ENCODE assay signal across 12 cellular contexts in the genomic region with DNA sequence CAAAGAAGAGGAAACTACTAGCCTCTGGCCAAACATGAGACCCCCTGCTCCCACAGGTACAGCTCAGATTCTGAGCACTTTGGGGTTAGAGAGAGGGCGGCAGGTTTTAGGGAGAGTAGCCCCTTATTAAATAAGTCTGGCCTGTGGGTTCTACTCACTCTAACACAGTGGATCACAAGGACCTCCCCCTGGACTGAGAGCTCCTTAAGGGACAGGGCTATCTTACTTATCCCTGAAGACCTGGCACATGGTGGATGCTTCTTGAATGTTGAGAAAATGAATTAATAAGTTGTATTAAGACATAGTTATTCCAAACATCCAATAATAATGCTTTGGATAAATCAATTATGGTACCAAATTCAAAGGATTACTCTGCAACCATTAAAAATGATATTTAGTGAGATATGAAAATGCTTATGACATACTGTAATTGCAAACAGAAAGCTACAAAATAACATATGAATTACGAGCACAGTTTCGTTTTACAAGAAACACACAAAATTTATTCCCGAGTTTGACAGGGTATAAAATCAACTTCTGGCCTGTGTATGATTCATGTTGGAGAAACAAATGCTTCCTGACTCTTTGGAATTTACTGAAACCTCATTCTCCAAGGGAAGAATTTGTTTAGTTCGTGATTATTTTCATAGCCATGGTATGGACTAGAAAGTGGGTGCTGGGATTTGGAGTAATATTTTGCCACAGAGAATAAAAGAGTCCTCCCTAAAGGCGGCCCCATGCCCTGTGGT. TPM values are rescaled to one million over a fixed set of nuclear protein-coding genes. Genes with fewer than 3 reads are reported as not detected.
DNase-seq lines count a peak whose midpoint lies in the region; ATAC-seq, FAIRE-seq and TF ChIP-seq lines count a peak whose summit lies in the region.
"Had no signal": no experiment of that assay in that cellular context is flagged by ENCODE, and none has a peak within 500 bp of the region (broad histone marks: within the 10 kb centered on the region; RNA-seq: fewer than 3 reads in every experiment).

No MANE protein-coding gene starts in this region.

- no peaks in the 10 kb centered on the region for H3K27me3 ChIP-seq in body of pancreas
- H3K27me3 ChIP-seq in suprapubic skin, result no peaks in the 10 kb centered on the region
- no peaks in the 10 kb centered on the region for H3K27me3 ChIP-seq in prostate gland (replicated peaks; ENCODE audit: insufficient read depth)

- no peak overlapping the region for H3K4me3 ChIP-seq in body of pancreas
- H3K4me3 ChIP-seq in suprapubic skin, result no peak overlapping the region
- no peak overlapping the region for H3K4me3 ChIP-seq in prostate gland

- no peak for DNase-seq in H54 (ENCODE audit: insufficient read length, low spot score)
- DNase-seq in body of pancreas, result no peak
- peak; percentile 33 for DNase-seq in kidney tubule cell (ENCODE audit: low spot score)
- DNase-seq in suprapubic skin (ENCODE audit: low spot score in 2 of 2), result no peak
- no peak for DNase-seq in prostate gland (ENCODE audit: low spot score)
- no peak for DNase-seq in anterior cingulate cortex (lab: John Stamatoyannopoulos, UW)
- DNase-seq in SKM-1 treated with dmso at 0.1 percent for 144 hours (lab: John Stamatoyannopoulos, UW; ENCODE audit: unreplicated experiment), result no peak
- no peak for DNase-seq in activated CD4-positive, alpha-beta T cell treated with anti-CD3 and anti-CD28 coated beads for 4 hours
- DNase-seq: activated CD4-positive, CD25-positive, alpha-beta regulatory T cell; SHP77 had no signal

- peak overlapping the region in 3 of 4 donors; percentile 66 to 77 (median 69) for H3K27ac ChIP-seq in body of pancreas
- H3K27ac ChIP-seq in suprapubic skin, result peak overlapping the region; percentile 75
- peak overlapping the region in 1 of 2 donors; percentile 44 for H3K27ac ChIP-seq in prostate gland

- ATAC-seq in body of pancreas, result no peak

- 64% methylated on average over 5 to 6 of the region's 6 CpGs for WGBS in body of pancreas, 2 donors
- 55% methylated on average over 6 of the region's 6 CpGs for WGBS in suprapubic skin
- 37% methylated on average over 6 of the region's 6 CpGs for WGBS in prostate gland

- H3K4me1 ChIP-seq in body of pancreas (peaks cover 4% of the 10 kb centered on the region), suprapubic skin (peaks cover 11% of the 10 kb centered on the region), prostate gland (replicated peaks) (no peaks in the 10 kb centered on the region)

- no peak for TF ChIP-seq POLR2A in H54 (IDR thresholded peaks at IDR 0.05; ENCODE audit: low read depth, low read length)
- TF ChIP-seq POLR2A in body of pancreas (IDR thresholded peaks at IDR 0.05), result no peak
- no peak for TF ChIP-seq POLR2A in suprapubic skin (IDR thresholded peaks at IDR 0.05)
- TF ChIP-seq POLR2A in prostate gland (IDR thresholded peaks at IDR 0.05), result no peak

- TF ChIP-seq CTCF in body of pancreas (IDR thresholded peaks at IDR 0.05) (no peak), suprapubic skin (IDR thresholded peaks at IDR 0.05) (no peak), prostate gland (IDR thresholded peaks at IDR 0.05) (no peak)

- no peak for TF ChIP-seq EP300 in suprapubic skin (IDR thresholded peaks at IDR 0.05)

- intact Hi-C loops in body of pancreas (cut with DNase I), result no loop called here
- intact Hi-C loops in prostate gland (cut with DNase I), result no loop called here

- FAIRE-seq in H54 (lab: Jason Lieb, UNC), result peak; percentile 86
- FAIRE-seq: colon, GM12892 had no signal

- H3K36me3 ChIP-seq in body of pancreas (replicated peaks in 1 of 2; ENCODE audit: insufficient read depth in 1 of 2, low read depth in 2 of 2), result no peaks in the 10 kb centered on the region
- H3K36me3 ChIP-seq in suprapubic skin, result no peaks in the 10 kb centered on the region
- no peaks in the 10 kb centered on the region for H3K36me3 ChIP-seq in prostate gland

- H3K9me3 ChIP-seq in body of pancreas, result no peaks in the 10 kb centered on the region
- H3K9me3 ChIP-seq in suprapubic skin, result no peaks in the 10 kb centered on the region
- H3K9me3 ChIP-seq in prostate gland, result no peaks in the 10 kb centered on the region

RNA-seq across cellular contexts. Expression of gene BDKRB2, which starts 59.3 kb away (rescaled TPM):
- 10 to 100 TPM in 1 of 2 donors, 1 to 10 TPM in 1; 9.6 to 11.4 TPM for total RNA-seq in body of pancreas
- total RNA-seq in suprapubic skin, result 10 to 100 TPM in 3 of 4 donors, 1 to 10 TPM in 1; 9.7 to 17.9 (median 14.3) TPM
- total RNA-seq in prostate gland, result 1 to 10 TPM in 1 of 2 donors, under 1 TPM in 1; 0.97 to 1.2 TPM

Comparison
In these comparisons a context has a peak if more than half of its experiments do, and no peak if none do; other contexts are left out.
1. RNA of gene BDKRB2, which starts 59.3 kb away (total RNA-seq): 9.7 to 17.9 TPM in suprapubic skin and 9.6 to 11.4 TPM in body of pancreas; 0.97 to 1.2 TPM in prostate gland; every median in the first group is over 4 times any median in the second.